17 cellular contexts compared by ENCODE assay signal in genomic region chr6:2632943-2633584, GRCh38.
DNase-seq lines count a peak whose midpoint lies in the region; ATAC-seq and TF ChIP-seq lines count a peak whose summit lies in the region.
"Had no signal": no experiment of that assay in that cellular context is flagged by ENCODE, and none has a peak within 500 bp of the region (broad histone marks: within the 10 kb centered on the region; RNA-seq: fewer than 3 reads in every experiment).

No MANE protein-coding gene starts in this region.

- H3K27ac Mint-ChIP-seq in IgD-negative memory B cell (peak overlapping the region in 2 of 3 donors; percentile 39 to 80), naive B cell (no peak overlapping the region)
- H3K27ac Mint-ChIP-seq: activated naive CD8-positive, alpha-beta T cell; activated T-cell treated with anti-CD3 and anti-CD28 coated beads, Interleukin-2, amount 50 U/mL, for 24 hours had no signal

- DNase-seq in mammary epithelial cell (no peak), naive B cell (no peak), suprapubic skin (ENCODE audit: low spot score in 2 of 2) (no peak), SW480 (ENCODE audit: low spot score) (no peak)
- DNase-seq in stimulated activated naive CD8-positive, alpha-beta T cell treated with anti-CD3 and anti-CD28 coated beads, Interleukin-15, Interleukin-2, amounts not matched to agents 100 U/mL and 50 U/mL, for 24 hours, result no peak
- DNase-seq: activated CD4-positive, alpha-beta T cell treated with anti-CD3 and anti-CD28 coated beads, Interleukin-2, amount 50 U/mL, for 1 hour; activated T-cell treated with anti-CD3 and anti-CD28 coated beads, Interleukin-2, amount 50 U/mL, for 24 hours; DMS53; NCI-H187; NCI-H510A; OCI-M1; SK-N-SH had no signal

- no peaks in the 10 kb centered on the region for H3K9me3 Mint-ChIP-seq in IgD-negative memory B cell
- H3K9me3 Mint-ChIP-seq in naive B cell, result no peaks in the 10 kb centered on the region
- H3K9me3 Mint-ChIP-seq: activated T-cell treated with anti-CD3 and anti-CD28 coated beads, Interleukin-2, amount 50 U/mL, for 24 hours had no signal

- intact Hi-C loops in mammary epithelial cell (cut with micrococcal nuclease), result loop anchor here (5.0 to 10.0 kb wide), 3 partner anchors 131 to 778 kb away; no protein-coding TSS in a partner anchor

- H3K27me3 Mint-ChIP-seq in IgD-negative memory B cell (peaks cover 3% of the 10 kb centered on the region), naive B cell (peaks cover 0 to 26% (median 23%) of the 10 kb centered on the region in 3 donors)

- 83% methylated on average over 12 of the region's 12 CpGs for WGBS in mammary epithelial cell (ENCODE audit: low coverage, missing lambda C conversion rate)
- 88% methylated on average over 9 of the region's 12 CpGs for WGBS in suprapubic skin

- H3K27me3 ChIP-seq in mammary epithelial cell (ENCODE audit: insufficient read depth, low read length) (no peaks in the 10 kb centered on the region), suprapubic skin (no peaks in the 10 kb centered on the region)

- H3K27ac ChIP-seq in mammary epithelial cell (ENCODE audit: insufficient read depth, low read depth, low read length), result no peak overlapping the region
- peak overlapping the region; percentile 80 for H3K27ac ChIP-seq in suprapubic skin

- H2AFZ ChIP-seq in mammary epithelial cell (ENCODE audit: low read depth, low read length), result peak overlapping the region; percentile 34

- H3K79me2 ChIP-seq in mammary epithelial cell (ENCODE audit: insufficient read depth, low read length), result no peaks in the 10 kb centered on the region

- no peak for TF ChIP-seq POLR2A in suprapubic skin (IDR thresholded peaks at IDR 0.05)

- BruUV-seq in mammary epithelial cell (replicated peaks; lab: Mats Ljungman, UMichigan), result no TSS peak

- no peak overlapping the region for H3K9ac ChIP-seq in mammary epithelial cell (ENCODE audit: insufficient read depth, low read length)
- H3K9ac ChIP-seq: SK-N-SH had no signal

- dilution Hi-C loops in mammary epithelial cell (cut with HindIII; ENCODE audit: low sequenced_read_pairs), result no loop called here

- TF ChIP-seq EP300 in suprapubic skin (IDR thresholded peaks at IDR 0.05), result no peak

- H3K4me2 ChIP-seq in mammary epithelial cell (ENCODE audit: insufficient read depth, low read depth, low read length), result no peak overlapping the region

- H4K20me1 ChIP-seq in mammary epithelial cell (ENCODE audit: insufficient read depth, low read length), result no peaks in the 10 kb centered on the region
- H4K20me1 ChIP-seq: BLaER1 treated with 17β-estradiol and CSF1 and Interleukin-3, amounts not matched to agents 10 nM and 100 nM had no signal

- peaks cover 30% of the 10 kb centered on the region for H3K4me1 ChIP-seq in mammary epithelial cell (ENCODE audit: insufficient read depth, low read length)
- peaks cover 17% of the 10 kb centered on the region for H3K4me1 ChIP-seq in suprapubic skin
- H3K4me1 ChIP-seq: prostate gland had no signal

- H3K36me3 ChIP-seq in mammary epithelial cell (ENCODE audit: insufficient read depth, low read length) (no peaks in the 10 kb centered on the region), suprapubic skin (no peaks in the 10 kb centered on the region)
- H3K36me3 ChIP-seq: BLaER1 treated with 17β-estradiol and CSF1 and Interleukin-3, amounts not matched to agents 10 nM and 100 nM; prostate gland had no signal

- H3K36me3 Mint-ChIP-seq in IgD-negative memory B cell (no peaks in the 10 kb centered on the region), naive B cell (no peaks in the 10 kb centered on the region)
- H3K36me3 Mint-ChIP-seq: activated naive CD8-positive, alpha-beta T cell had no signal

- no peak for TF ChIP-seq CTCF in mammary epithelial cell (conservative IDR thresholded peaks at IDR 0.05 in 1 of 2, IDR thresholded peaks at IDR 0.05 in 1 of 2; ENCODE audit: extremely low read depth in 1 of 2, insufficient read depth in 1 of 2, low read depth in 1 of 2, low read length in 2 of 2)
- no peak for TF ChIP-seq CTCF in suprapubic skin (IDR thresholded peaks at IDR 0.05)

- CTCF ChIA-PET in mammary epithelial cell (lab: Charles Lee; ENCODE audit: low non-redundant PET), result interaction anchor here (0.6 kb wide), 1 partner anchor 201 kb away, joined by 6 read pairs; no protein-coding TSS in a partner anchor

- ATAC-seq in naive B cell (ENCODE audit: low read depth in 2 of 2) (no peak), GM21717 (IDR thresholded peaks at IDR 0.05; ENCODE audit: unreplicated experiment) (no peak)
- no peak for ATAC-seq in stimulated activated naive CD8-positive, alpha-beta T cell treated with anti-CD3 and anti-CD28 coated beads, Interleukin-15, Interleukin-2, amounts not matched to agents 100 U/mL and 50 U/mL, for 24 hours

- H3K4me3 Mint-ChIP-seq in IgD-negative memory B cell, result peak overlapping the region in 1 of 4 donors; percentile 23
- peak overlapping the region in 5 of 8 donors; percentile 6 to 83 (median 72) for H3K4me3 Mint-ChIP-seq in naive B cell
- H3K4me3 Mint-ChIP-seq: activated T-cell treated with anti-CD3 and anti-CD28 coated beads, Interleukin-2, amount 50 U/mL, for 24 hours had no signal

- H3K9me3 ChIP-seq in mammary epithelial cell (replicated peaks; ENCODE audit: insufficient read depth, low read length) (no peaks in the 10 kb centered on the region), suprapubic skin (no peaks in the 10 kb centered on the region)
- H3K9me3 ChIP-seq: BLaER1 treated with 17β-estradiol and CSF1 and Interleukin-3, amounts not matched to agents 10 nM and 100 nM; prostate gland; SK-N-SH had no signal

- no peak overlapping the region for H3K4me3 ChIP-seq in mammary epithelial cell (replicated peaks in 1 of 3; ENCODE audit: insufficient read depth in 1 of 3, low read depth in 2 of 3, low read length in 3 of 3)
- no peak overlapping the region for H3K4me3 ChIP-seq in suprapubic skin

- H3K4me1 Mint-ChIP-seq in IgD-negative memory B cell, result peaks cover 0 to 8% (median 3%) of the 10 kb centered on the region in 3 donors
- peaks cover 0 to 8% (median 5%) of the 10 kb centered on the region in 3 donors for H3K4me1 Mint-ChIP-seq in naive B cell

- in situ Hi-C loops in mammary epithelial cell (cut with MboI; ENCODE audit: low sequenced_read_pairs in 2 of 2), result loop anchor here in 1 of 2 donors (10.0 to 25.0 kb wide), 4 partner anchors 178 to 1046 kb away; no protein-coding TSS in a partner anchor

Comparison
In these comparisons a context has a peak if more than half of its experiments do, and no peak if none do; other contexts are left out.
1. H3K27ac Mint-ChIP-seq: peak in IgD-negative memory B cell (2 of 3); none in naive B cell (0 of 6).